Comparison of ENCODE assay signal across 7 cellular contexts in the genomic region with DNA sequence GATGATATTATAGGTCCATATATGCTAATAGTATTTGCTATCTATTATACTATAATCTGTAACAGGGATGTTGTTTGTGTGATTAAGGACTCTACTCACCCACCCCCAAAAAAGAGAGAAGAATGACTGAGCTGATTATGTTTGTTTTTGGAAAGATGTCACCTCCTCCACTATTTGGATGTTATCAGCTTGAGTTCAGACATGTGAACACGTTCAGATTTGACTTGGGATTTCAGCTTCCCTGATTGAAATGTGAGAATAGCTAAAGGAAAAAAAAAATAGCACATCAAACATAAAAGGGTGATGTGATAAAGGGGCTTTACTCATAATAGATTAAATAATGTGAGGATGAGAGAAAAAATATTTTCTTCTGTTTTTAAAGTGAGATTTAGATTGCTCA.
"Had no signal": no experiment of that assay in that cellular context is flagged by ENCODE, and none has a peak within 500 bp of the region (broad histone marks: within the 10 kb centered on the region; RNA-seq: fewer than 3 reads in every experiment).

No MANE protein-coding gene starts in this region.

- H3K9me3 ChIP-seq: HAP-1 had no signal

- FAIRE-seq: HTR-8/SVneo had no signal

- H3K36me3 ChIP-seq: HAP-1 had no signal

- H3K9ac ChIP-seq: GM23248 had no signal

- H3K27ac ChIP-seq: GM23248 had no signal

- H3K4me3 ChIP-seq: GM23248, HAP-1 had no signal

- H2AFZ ChIP-seq: GM23248 had no signal

- DNase-seq: GM23248, GOT3, H7, IMR-90, KBM-7 had no signal
